16 cellular contexts compared by ENCODE assay signal in the genomic region with DNA sequence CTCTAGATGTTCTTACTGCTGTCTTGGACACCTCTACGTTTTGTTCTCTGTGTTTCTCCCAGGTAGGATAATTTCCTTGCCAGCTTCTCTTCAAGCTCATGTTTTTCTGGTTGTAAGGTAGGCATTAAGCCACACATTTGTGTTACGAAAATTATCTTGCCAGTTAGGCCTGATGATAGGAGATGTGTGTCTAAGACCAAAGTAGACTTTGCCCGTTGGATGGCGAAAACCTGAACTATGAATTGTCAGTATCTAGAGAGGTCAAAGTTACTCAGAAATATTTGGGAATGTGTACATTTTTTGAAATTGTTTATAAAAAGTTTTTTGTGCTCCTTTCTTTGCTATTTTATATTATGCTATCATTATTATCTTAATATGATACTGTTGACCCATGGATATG.
A peak's percentile ranks its signal among the peaks of the same experiment; 100 is the strongest.
DNase-seq lines count a peak whose midpoint lies in the region; ATAC-seq and TF ChIP-seq lines count a peak whose summit lies in the region.
"Had no signal": no experiment of that assay in that cellular context is flagged by ENCODE, and none has a peak within 500 bp of the region (broad histone marks: within the 10 kb centered on the region; RNA-seq: fewer than 3 reads in every experiment).

No MANE protein-coding gene starts in this region.

- H3K36me3 Mint-ChIP-seq in WTC11 (no peaks in the 10 kb centered on the region; the same call in 1 of the 2 replicates), T-helper 17 cell (ENCODE audit: low read depth) (no peaks in the 10 kb centered on the region)
- H3K36me3 Mint-ChIP-seq: CD4-positive, alpha-beta memory T cell had no signal

- no peak for DNase-seq in WTC11 (ENCODE audit: low spot score)
- peak; percentile 67 for DNase-seq in left lobe of liver (ENCODE audit: low spot score)
- peak in 1 of 3 donors; percentile 74 for DNase-seq in right lobe of liver
- DNase-seq in T-helper 17 cell: no peak
- no peak for DNase-seq in head of caudate nucleus
- DNase-seq: C1 segment of cervical spinal cord; Calu3; CD4-positive, alpha-beta memory T cell; COR-L47; DMS53; DMS79 treated with DMSO at 0.1 percent for 48 hours; GF-D8; GOT3; H7 had no signal

- H3K4me3 ChIP-seq in right lobe of liver: no peak overlapping the region

- H3K27ac Mint-ChIP-seq in WTC11: peak overlapping the region; percentile 89
- H3K27ac Mint-ChIP-seq in T-helper 17 cell: no peak overlapping the region
- H3K27ac Mint-ChIP-seq: CD4-positive, alpha-beta memory T cell had no signal

- H3K27me3 ChIP-seq in right lobe of liver: no peaks in the 10 kb centered on the region

- 50% methylated on average over 4 of the region's 4 CpGs for WGBS in right lobe of liver (ENCODE audit: insufficient coverage, low coverage, low lambda C conversion rate, missing lambda C conversion rate)

- no peak for TF ChIP-seq CTCF in WTC11 (IDR thresholded peaks at IDR 0.05)
- TF ChIP-seq CTCF in right lobe of liver (IDR thresholded peaks at IDR 0.05): no peak

- intact Hi-C loops in right lobe of liver (cut with DNase I): no loop called here
- intact Hi-C loops in head of caudate nucleus (cut with DNase I): no loop called here

- H3K9me3 Mint-ChIP-seq in WTC11: no peaks in the 10 kb centered on the region

- H3K27ac ChIP-seq in right lobe of liver: peak overlapping the region in 1 of 3 donors; percentile 41

- POLR2A ChIA-PET in WTC11 (lab: Charles Lee): no interaction called here

- H3K9me3 ChIP-seq in right lobe of liver: no peaks in the 10 kb centered on the region
- no peaks in the 10 kb centered on the region for H3K9me3 ChIP-seq in T-helper 17 cell (ENCODE audit: control insufficient read depth, low read length, poor library complexity, severe bottlenecking)

- ATAC-seq in WTC11 (no peak), left lobe of liver (peak; percentile 78), right lobe of liver (peak; percentile 81 to 90 (median 87)), GM18867 (IDR thresholded peaks at IDR 0.05; ENCODE audit: unreplicated experiment) (no peak), T-helper 17 cell (no peak)
- ATAC-seq: HCT116 had no signal

- no peak for TF ChIP-seq POLR2A in right lobe of liver (IDR thresholded peaks at IDR 0.05)

- H3K4me1 ChIP-seq in right lobe of liver: peaks cover 0 to 13% (median 0%) of the 10 kb centered on the region in 4 donors

- no peaks in the 10 kb centered on the region for H3K27me3 Mint-ChIP-seq in WTC11 (ENCODE audit: low read depth)
- peaks cover 11% of the 10 kb centered on the region for H3K27me3 Mint-ChIP-seq in T-helper 17 cell

- no peaks in the 10 kb centered on the region for H3K36me3 ChIP-seq in right lobe of liver

- H3K4me1 Mint-ChIP-seq in WTC11 (peaks cover 77% of the 10 kb centered on the region), T-helper 17 cell (no peaks in the 10 kb centered on the region)
- H3K4me1 Mint-ChIP-seq: CD4-positive, alpha-beta memory T cell had no signal

- CTCF ChIA-PET in WTC11 (lab: Charles Lee): no interaction called here

- H3K4me3 Mint-ChIP-seq in WTC11 (no peak overlapping the region), T-helper 17 cell (no peak overlapping the region)
- H3K4me3 Mint-ChIP-seq: CD4-positive, alpha-beta memory T cell had no signal

TF ChIP-seq in WTC11, 78 proteins besides CTCF, POLR2A, EP300 and RAD21:
- TF ChIP-seq, protein P1, sequence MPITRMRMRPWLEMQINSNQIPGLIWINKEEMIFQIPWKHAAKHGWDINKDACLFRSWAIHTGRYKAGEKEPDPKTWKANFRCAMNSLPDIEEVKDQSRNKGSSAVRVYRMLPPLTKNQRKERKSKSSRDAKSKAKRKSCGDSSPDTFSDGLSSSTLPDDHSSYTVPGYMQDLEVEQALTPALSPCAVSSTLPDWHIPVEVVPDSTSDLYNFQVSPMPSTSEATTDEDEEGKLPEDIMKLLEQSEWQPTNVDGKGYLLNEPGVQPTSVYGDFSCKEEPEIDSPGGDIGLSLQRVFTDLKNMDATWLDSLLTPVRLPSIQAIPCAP (CRISPR knock-in tag; IDR thresholded peaks at IDR 0.05): no peak
- no peak for TF ChIP-seq ESRRA (CRISPR knock-in tag; IDR thresholded peaks at IDR 0.05; ENCODE audit: borderline replicate concordance)
- TF ChIP-seq IRF2 (CRISPR knock-in tag; IDR thresholded peaks at IDR 0.05; ENCODE audit: borderline replicate concordance, low read depth): no peak

Comparison
In these comparisons a context has a peak if more than half of its experiments do, and no peak if none do; other contexts are left out.
1. ATAC-seq: peak in left lobe of liver (single experiment) and right lobe of liver (4 of 4); none in WTC11 (single experiment), GM18867 (single experiment) and T-helper 17 cell (single experiment).